ENCODE assay signal across 23 cellular contexts in the genomic region with DNA sequence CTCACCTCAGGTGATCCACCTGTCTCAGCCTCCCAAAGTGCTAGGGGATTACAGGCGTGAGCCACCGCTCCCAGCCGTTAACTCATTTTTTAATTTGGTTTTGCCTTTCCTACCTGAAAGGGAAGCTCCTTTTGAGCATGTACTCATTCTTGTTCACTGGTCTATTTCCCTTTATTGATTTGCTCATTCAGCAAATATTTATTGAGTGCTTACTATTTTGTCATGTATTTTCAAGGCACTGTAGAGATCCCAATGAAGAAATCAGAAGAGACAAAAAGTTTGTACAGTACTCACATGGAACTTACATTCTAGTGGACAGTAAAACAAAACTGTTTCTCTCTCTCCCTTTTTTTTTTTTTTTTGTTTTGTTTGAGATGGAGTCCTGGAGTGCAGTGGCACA. TPM values are rescaled to one million over a fixed set of nuclear protein-coding genes. Genes with fewer than 3 reads are reported as not detected.
"Had no signal": no experiment of that assay in that cellular context is flagged by ENCODE, and none has a peak within 500 bp of the region (broad histone marks: within the 10 kb centered on the region; RNA-seq: fewer than 3 reads in every experiment).

No MANE protein-coding gene starts in this region.

- H3K9me3 ChIP-seq: heart left ventricle, suprapubic skin, thyroid gland had no signal

- H3K4me3 ChIP-seq: coronary artery, heart left ventricle, lung, smooth muscle cell, suprapubic skin, thyroid gland had no signal

- DNase-seq: effector CD4-positive, alpha-beta T cell; foreskin melanocyte; heart left ventricle; hippocampal formation; left colon; left ventricle myocardium superior; mesenchymal stem cell; midbrain; nephron progenitor cell; right cardiac atrium; stimulated activated CD4-positive, alpha-beta T cell treated with anti-CD3 and anti-CD28 coated beads, Interleukin-4, amount 100 ng/mL, for 1 hour; stimulated activated CD8-positive, alpha-beta memory T cell treated with anti-CD3 and anti-CD28 coated beads, Interleukin-4, amount 100 ng/mL, for 48 hours; stimulated activated naive CD8-positive, alpha-beta T cell treated with anti-CD3 and anti-CD28 coated beads, Interleukin-15, Interleukin-2, amounts not matched to agents 100 U/mL and 50 U/mL, for 24 hours; thyroid gland had no signal

- H3K27me3 ChIP-seq: heart left ventricle, suprapubic skin, thyroid gland had no signal

- FAIRE-seq: urothelium cell line had no signal

- H3K4me2 ChIP-seq: smooth muscle cell had no signal

- H3K9me3 Mint-ChIP-seq: nephron progenitor cell; stimulated activated effector memory CD8-positive, alpha-beta T cell treated with anti-CD3 and anti-CD28 coated beads, Interleukin-12 subunit alpha, Interleukin-12 subunit beta, amount 100 ng/mL, for 72 hours; type B pancreatic cell had no signal

- ATAC-seq: heart left ventricle; left colon; left ventricle myocardium superior; right cardiac atrium; stimulated activated effector memory CD8-positive, alpha-beta T cell treated with anti-CD3 and anti-CD28 coated beads, Interleukin-12 subunit alpha, Interleukin-12 subunit beta, amount 100 ng/mL, for 72 hours; stimulated activated naive CD8-positive, alpha-beta T cell treated with anti-CD3 and anti-CD28 coated beads, Interleukin-15, Interleukin-2, amounts not matched to agents 100 U/mL and 50 U/mL, for 24 hours had no signal

- H3K27ac ChIP-seq: coronary artery, heart left ventricle, suprapubic skin, thyroid gland had no signal

- H3K36me3 ChIP-seq: thyroid gland had no signal

RNA-seq across cellular contexts. Expression of a gene that starts 16.9 kb away (rescaled TPM):
- total RNA-seq: dermis microvascular lymphatic vessel endothelial cell, kidney epithelial cell had no signal

RNA-seq across cellular contexts. Expression of a gene that starts 44.8 kb away (rescaled TPM):
- total RNA-seq: dermis microvascular lymphatic vessel endothelial cell, kidney epithelial cell, smooth muscle cell had no signal
- polyA plus RNA-seq: smooth muscle cell had no signal

RNA-seq across cellular contexts. Expression of a gene that starts 54.1 kb away (rescaled TPM):
- total RNA-seq: dermis microvascular lymphatic vessel endothelial cell, kidney epithelial cell, smooth muscle cell had no signal
- polyA plus RNA-seq: smooth muscle cell had no signal
